39 cellular contexts compared by ENCODE assay signal in the genomic region with DNA sequence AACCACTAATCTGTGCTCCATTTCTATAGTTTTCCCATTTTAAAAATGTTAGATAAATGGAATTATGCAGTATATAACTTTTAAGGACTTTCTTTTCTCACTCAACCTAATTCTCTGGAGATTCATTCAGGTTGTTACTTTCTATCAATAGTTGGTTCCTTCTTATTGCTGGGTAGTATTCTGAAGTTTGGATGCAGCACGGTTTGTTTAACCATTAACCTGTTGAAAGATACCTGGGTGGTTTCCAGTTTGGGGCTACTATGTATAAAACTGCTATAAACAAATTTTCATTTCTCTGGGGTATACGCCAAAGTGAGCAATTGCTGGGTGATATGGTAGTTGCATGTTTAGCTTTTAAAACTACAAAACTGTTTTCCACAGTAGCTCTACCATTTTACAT.
"Had no signal": no experiment of that assay in that cellular context is flagged by ENCODE, and none has a peak within 500 bp of the region (broad histone marks: within the 10 kb centered on the region; RNA-seq: fewer than 3 reads in every experiment).

No MANE protein-coding gene starts in this region.

- H3K9me3 ChIP-seq: ascending aorta had no signal

- DNase-seq: activated B cell treated with CpG ODN at 0.5 μM for 24 hours; activated CD4-positive, alpha-beta memory T cell treated with anti-CD3 and anti-CD28 coated beads for 36 hours; activated CD4-positive, alpha-beta T cell treated with anti-CD3 and anti-CD28 coated beads for 4 hours; activated CD4-positive, alpha-beta T cell treated with anti-CD3 and anti-CD28 coated beads, Interleukin-2, amount 10 ng/mL, durations not matched to agents 24 days and 14 days; activated CD4-positive, alpha-beta T cell treated with anti-CD3 and anti-CD28 coated beads, Interleukin-2, amount 50 U/mL, for 1 hour; activated CD4-positive, alpha-beta T cell treated with anti-CD3 and anti-CD28 coated beads, Interleukin-2, amount 50 U/mL, for 4 hours; activated CD4-positive, CD25-positive, alpha-beta regulatory T cell treated with anti-CD3 and anti-CD28 coated beads, Interleukin-2, amount 50 U/mL, for 72 hours; activated CD8-positive, alpha-beta memory T cell treated with anti-CD3 and anti-CD28 coated beads, Interleukin-2, amount 50 U/mL, for 4 hours; activated CD8-positive, alpha-beta T cell treated with anti-CD3 and anti-CD28 coated beads for 36 hours; activated effector memory CD4-positive, alpha-beta T cell treated with anti-CD3 and anti-CD28 coated beads, Interleukin-2, amount 50 U/mL, for 16 hours; activated gamma-delta T cell treated with Interleukin-2 at 50 U/mL for 16 hours; activated naive CD4-positive, alpha-beta T cell; activated naive CD4-positive, alpha-beta T cell treated with anti-CD3 and anti-CD28 coated beads for 36 hours; activated naive CD4-positive, alpha-beta T cell treated with anti-CD3 and anti-CD28 coated beads, Interleukin-2, amount 50 U/mL, for 16 hours; activated naive CD8-positive, alpha-beta T cell treated with anti-CD3 and anti-CD28 coated beads, Interleukin-2, amount 10 ng/mL, durations not matched to agents 7 days and 5 days; activated naive CD8-positive, alpha-beta T cell treated with anti-CD3 and anti-CD28 coated beads, Interleukin-2, amount 50 U/mL, for 24 hours; activated T-cell treated with anti-CD3 and anti-CD28 coated beads for 4 hours; activated T-cell treated with anti-CD3 and anti-CD28 coated beads, Interleukin-2, amount 50 U/mL, for 1 hour; activated T-cell treated with anti-CD3 and anti-CD28 coated beads, Interleukin-2, amount 50 U/mL, for 4 hours; activated T-cell treated with anti-CD3 and anti-CD28 coated beads, Interleukin-2, amount 50 U/mL, for 72 hours; amygdala; anterior cingulate cortex; caudate nucleus; cerebellar nuclear complex; T-helper 1 cell; T-helper 2 cell; T-helper 9 cell had no signal

- H3K27ac Mint-ChIP-seq: activated B cell treated with CpG ODN at 0.5 μM for 24 hours; activated CD4-positive, alpha-beta memory T cell treated with anti-CD3 and anti-CD28 coated beads for 36 hours; activated CD4-positive, alpha-beta T cell treated with anti-CD3 and anti-CD28 coated beads, Interleukin-2, amount 10 ng/mL, durations not matched to agents 24 days and 14 days; activated CD8-positive, alpha-beta T cell treated with anti-CD3 and anti-CD28 coated beads for 36 hours; activated naive CD4-positive, alpha-beta T cell treated with anti-CD3 and anti-CD28 coated beads for 36 hours; activated naive CD8-positive, alpha-beta T cell; activated naive CD8-positive, alpha-beta T cell treated with anti-CD3 and anti-CD28 coated beads, Interleukin-2, amount 10 ng/mL, durations not matched to agents 7 days and 5 days; activated naive CD8-positive, alpha-beta T cell treated with anti-CD3 and anti-CD28 coated beads, Interleukin-2, amount 50 U/mL, for 24 hours; activated T-cell treated with anti-CD3 and anti-CD28 coated beads, Interleukin-2, amount 50 U/mL, for 72 hours; activated T-helper 1 cell treated with anti-CD3 and anti-CD28 coated beads, Interleukin-12 subunit alpha, Interleukin-12 subunit beta, Interleukin-2, Interleukin-4 antibody, amounts not matched to agents 30 ng/mL and 10 ng/mL and 1 ng/mL, durations not matched to agents 14 hours and 24 hours and 36 hours; activated T-helper 17 cell treated with anti-CD3 and anti-CD28 coated beads, Interleukin-2, amount 50 U/mL, for 72 hours; brain; T-helper 1 cell treated with Interleukin-12 subunit alpha and Interleukin-12 subunit beta and Interleukin-4 antibody, amounts not matched to agents 30 μg/mL and 1 μg/mL, for 36 hours; T-helper 2 cell treated with Interferon-gamma antibody and Interleukin-4, amounts not matched to agents 5 μg/mL and 100 μg/mL, for 36 hours had no signal

- FAIRE-seq: bronchial epithelial cell, TTC549 had no signal

- H3K27ac ChIP-seq: ascending aorta, cardiac muscle cell, VCaP had no signal

- H3K36me3 ChIP-seq: ascending aorta, cardiac muscle cell had no signal

- H3K9me3 Mint-ChIP-seq: activated B cell treated with CpG ODN at 0.5 μM for 24 hours; activated CD4-positive, alpha-beta memory T cell treated with anti-CD3 and anti-CD28 coated beads for 36 hours; activated CD4-positive, alpha-beta T cell treated with anti-CD3 and anti-CD28 coated beads, Interleukin-2, amount 10 ng/mL, durations not matched to agents 24 days and 14 days; activated CD8-positive, alpha-beta T cell treated with anti-CD3 and anti-CD28 coated beads for 36 hours; activated naive CD4-positive, alpha-beta T cell treated with anti-CD3 and anti-CD28 coated beads for 36 hours; activated naive CD8-positive, alpha-beta T cell treated with anti-CD3 and anti-CD28 coated beads, Interleukin-2, amount 10 ng/mL, durations not matched to agents 7 days and 5 days; activated naive CD8-positive, alpha-beta T cell treated with anti-CD3 and anti-CD28 coated beads, Interleukin-2, amount 50 U/mL, for 24 hours; activated T-cell treated with anti-CD3 and anti-CD28 coated beads, Interleukin-2, amount 50 U/mL, for 4 hours; activated T-cell treated with anti-CD3 and anti-CD28 coated beads, Interleukin-2, amount 50 U/mL, for 72 hours; activated T-helper 1 cell treated with anti-CD3 and anti-CD28 coated beads, Interleukin-12 subunit alpha, Interleukin-12 subunit beta, Interleukin-2, Interleukin-4 antibody, amounts not matched to agents 30 ng/mL and 10 ng/mL and 1 ng/mL, durations not matched to agents 14 hours and 24 hours and 36 hours; activated T-helper 17 cell treated with anti-CD3 and anti-CD28 coated beads, Interleukin-2, amount 50 U/mL, for 72 hours; central memory CD8-positive, alpha-beta T cell; T-helper 1 cell treated with Interleukin-12 subunit alpha and Interleukin-12 subunit beta and Interleukin-4 antibody, amounts not matched to agents 30 μg/mL and 1 μg/mL, for 36 hours; T-helper 2 cell treated with Interferon-gamma antibody and Interleukin-4, amounts not matched to agents 5 μg/mL and 100 μg/mL, for 36 hours had no signal

- H3K4me3 ChIP-seq: ascending aorta, cardiac muscle cell had no signal

- H3K36me3 Mint-ChIP-seq: activated CD4-positive, alpha-beta memory T cell treated with anti-CD3 and anti-CD28 coated beads for 36 hours; activated naive CD8-positive, alpha-beta T cell; activated naive CD8-positive, alpha-beta T cell treated with anti-CD3 and anti-CD28 coated beads, Interleukin-2, amount 10 ng/mL, durations not matched to agents 7 days and 5 days; brain had no signal

- ATAC-seq: activated CD8-positive, alpha-beta T cell treated with anti-CD3 and anti-CD28 coated beads for 36 hours; activated naive CD8-positive, alpha-beta T cell treated with anti-CD3 and anti-CD28 coated beads, Interleukin-2, amount 50 U/mL, for 24 hours; activated T-cell treated with anti-CD3 and anti-CD28 coated beads, Interleukin-2, amount 50 U/mL, for 4 hours; activated T-cell treated with anti-CD3 and anti-CD28 coated beads, Interleukin-2, amount 50 U/mL, for 72 hours; activated T-helper 17 cell treated with anti-CD3 and anti-CD28 coated beads, Interleukin-2, amount 50 U/mL, for 72 hours had no signal

- H3K27me3 ChIP-seq: ascending aorta, cardiac muscle cell had no signal
